In the genomic region with DNA sequence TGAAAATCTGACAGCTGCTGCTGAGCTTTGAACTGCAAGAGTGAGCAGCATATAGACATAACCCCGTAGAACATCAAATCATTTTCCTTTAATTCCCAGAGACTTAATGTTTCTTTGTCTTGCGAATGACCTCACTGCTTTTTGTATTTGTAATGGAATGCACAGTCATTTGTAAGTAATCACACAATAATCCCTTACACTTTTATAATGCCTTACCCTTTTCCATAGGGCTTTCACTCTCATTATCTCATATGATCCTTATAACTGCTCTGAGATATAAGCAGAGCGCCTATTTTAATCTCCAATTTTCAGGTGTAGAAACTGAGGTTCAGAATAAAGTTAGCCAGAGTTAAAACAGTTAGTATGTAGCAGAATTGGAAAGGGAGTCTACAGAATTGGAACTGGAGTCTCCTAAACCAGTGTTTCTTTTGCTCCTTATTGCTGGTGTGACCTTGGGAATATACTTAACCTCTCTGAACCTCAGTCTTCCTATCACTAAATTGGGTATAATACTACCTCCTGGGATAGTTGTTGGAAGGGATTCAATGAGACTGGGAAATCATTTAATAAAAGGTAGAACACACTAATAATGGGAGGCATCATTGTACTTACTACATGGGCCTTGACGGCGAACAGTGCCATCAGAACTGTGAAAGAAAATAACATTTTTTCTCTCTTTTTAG, we compare ENCODE assay signal across 14 cellular contexts. TPM values are rescaled to one million over a fixed set of nuclear protein-coding genes. Genes with fewer than 3 reads are reported as not detected.
DNase-seq lines count a peak whose midpoint lies in the region; ATAC-seq and TF ChIP-seq lines count a peak whose summit lies in the region.
"Had no signal": no experiment of that assay in that cellular context is flagged by ENCODE, and none has a peak within 500 bp of the region (broad histone marks: within the 10 kb centered on the region; RNA-seq: fewer than 3 reads in every experiment).

No MANE protein-coding gene starts in this region.

- DNase-seq in ELR (ENCODE audit: low read depth) (peak; percentile 69), foreskin fibroblast (peak; percentile 50 to 70), NCI-H2107 treated with DMSO at 0.1 percent for 48 hours (lab: John Stamatoyannopoulos, UW; ENCODE audit: unreplicated experiment) (no peak), 8988T (no peak)
- DNase-seq in effector CD4-positive, alpha-beta T cell: no peak
- DNase-seq in stimulated activated effector memory CD8-positive, alpha-beta T cell treated with anti-CD3 and anti-CD28 coated beads, Interleukin-12 subunit alpha, Interleukin-12 subunit beta, amount 100 ng/mL, for 72 hours (ENCODE audit: low spot score in 2 of 2): no peak
- DNase-seq: activated CD8-positive, alpha-beta memory T cell treated with anti-CD3 and anti-CD28 coated beads, Interleukin-2, amount 10 ng/mL, durations not matched to agents 7 days and 5 days; CD8-positive, alpha-beta memory T cell; ovary; stimulated activated CD4-positive, alpha-beta T cell treated with anti-CD3 and anti-CD28 coated beads, Interleukin-4, amount 100 ng/mL, for 4 hours had no signal

- no peak for TF ChIP-seq CTCF in foreskin fibroblast (IDR thresholded peaks at IDR 0.05; ENCODE audit: low read depth, low read length)

- peaks cover 16% of the 10 kb centered on the region for H3K36me3 ChIP-seq in skeletal muscle satellite cell (ENCODE audit: insufficient read depth, low read length)
- H3K36me3 ChIP-seq: ovary had no signal

- H3K9me3 Mint-ChIP-seq in stimulated activated effector memory CD8-positive, alpha-beta T cell treated with anti-CD3 and anti-CD28 coated beads, Interleukin-12 subunit alpha, Interleukin-12 subunit beta, amount 100 ng/mL, for 72 hours: no peaks in the 10 kb centered on the region
- H3K9me3 Mint-ChIP-seq: CD8-positive, alpha-beta memory T cell had no signal

- H3K4me2 ChIP-seq in skeletal muscle satellite cell (ENCODE audit: low read length): no peak overlapping the region

- H3K27ac Mint-ChIP-seq in stimulated activated effector memory CD8-positive, alpha-beta T cell treated with anti-CD3 and anti-CD28 coated beads, Interleukin-12 subunit alpha, Interleukin-12 subunit beta, amount 100 ng/mL, for 72 hours: no peak overlapping the region
- H3K27ac Mint-ChIP-seq: activated CD8-positive, alpha-beta memory T cell treated with anti-CD3 and anti-CD28 coated beads, Interleukin-2, amount 10 ng/mL, durations not matched to agents 7 days and 5 days; activated naive CD8-positive, alpha-beta T cell had no signal

- H3K36me3 Mint-ChIP-seq in stimulated activated effector memory CD8-positive, alpha-beta T cell treated with anti-CD3 and anti-CD28 coated beads, Interleukin-12 subunit alpha, Interleukin-12 subunit beta, amount 100 ng/mL, for 72 hours: peaks cover 2% of the 10 kb centered on the region

- H3K4me1 Mint-ChIP-seq in stimulated activated effector memory CD8-positive, alpha-beta T cell treated with anti-CD3 and anti-CD28 coated beads, Interleukin-12 subunit alpha, Interleukin-12 subunit beta, amount 100 ng/mL, for 72 hours: peaks cover 8% of the 10 kb centered on the region
- H3K4me1 Mint-ChIP-seq: activated CD8-positive, alpha-beta memory T cell treated with anti-CD3 and anti-CD28 coated beads, Interleukin-2, amount 10 ng/mL, durations not matched to agents 7 days and 5 days had no signal

- H3K4me3 ChIP-seq in foreskin fibroblast (ENCODE audit: low read depth in 1 of 2, low read length in 2 of 2) (no peak overlapping the region), skeletal muscle satellite cell (ENCODE audit: low read length) (no peak overlapping the region)
- H3K4me3 ChIP-seq: lung, ovary had no signal

- no peaks in the 10 kb centered on the region for H3K27me3 ChIP-seq in skeletal muscle satellite cell (ENCODE audit: control insufficient read depth, insufficient read depth, low read length)
- H3K27me3 ChIP-seq: ovary had no signal

- no peaks in the 10 kb centered on the region for H3K9me3 ChIP-seq in skeletal muscle satellite cell (replicated peaks; ENCODE audit: low read length)
- H3K9me3 ChIP-seq: ovary had no signal

- peak overlapping the region; percentile 58 for H3K9ac ChIP-seq in skeletal muscle satellite cell (ENCODE audit: low read depth, low read length)

- H3K4me3 Mint-ChIP-seq in stimulated activated effector memory CD8-positive, alpha-beta T cell treated with anti-CD3 and anti-CD28 coated beads, Interleukin-12 subunit alpha, Interleukin-12 subunit beta, amount 100 ng/mL, for 72 hours: no peak overlapping the region
- H3K4me3 Mint-ChIP-seq: activated CD8-positive, alpha-beta memory T cell treated with anti-CD3 and anti-CD28 coated beads, Interleukin-2, amount 10 ng/mL, durations not matched to agents 7 days and 5 days; activated naive CD8-positive, alpha-beta T cell; CD8-positive, alpha-beta memory T cell had no signal

- H3K4me1 ChIP-seq in skeletal muscle satellite cell (ENCODE audit: control insufficient read depth, insufficient read depth, low read length): peaks cover 20% of the 10 kb centered on the region

- peak; percentile 21 for ATAC-seq in SK-N-SH treated with all-trans-retinoic acid at 6 μM for 48 hours
- ATAC-seq in stimulated activated effector memory CD8-positive, alpha-beta T cell treated with anti-CD3 and anti-CD28 coated beads, Interleukin-12 subunit alpha, Interleukin-12 subunit beta, amount 100 ng/mL, for 72 hours: no peak
- ATAC-seq: activated CD8-positive, alpha-beta memory T cell treated with anti-CD3 and anti-CD28 coated beads, Interleukin-2, amount 10 ng/mL, durations not matched to agents 7 days and 5 days had no signal

TF ChIP-seq in SK-N-SH treated with all-trans-retinoic acid at 6 μM for 48 hours, 23 proteins besides CTCF, POLR2A, EP300 and RAD21:
- TF ChIP-seq ZNF70 (CRISPR knock-in tag; IDR thresholded peaks at IDR 0.05): no peak
- no peak for TF ChIP-seq ARNTL (CRISPR knock-in tag; IDR thresholded peaks at IDR 0.05; ENCODE audit: borderline replicate concordance, low read depth)

RNA-seq across cellular contexts. Expression of a gene that starts 54.9 kb away (rescaled TPM):
- 33.5 and 46.1 TPM in 2 replicates for total RNA-seq in skeletal muscle satellite cell (2012; rRNA removed)

Comparison
In these comparisons a context has a peak if more than half of its experiments do, and no peak if none do; other contexts are left out.
1. DNase-seq: peak in ELR (single experiment) and foreskin fibroblast (2 of 2); none in NCI-H2107 treated with DMSO at 0.1 percent for 48 hours (single experiment), 8988T (single experiment), effector CD4-positive, alpha-beta T cell (single experiment) and stimulated activated effector memory CD8-positive, alpha-beta T cell treated with anti-CD3 and anti-CD28 coated beads, Interleukin-12 subunit alpha, Interleukin-12 subunit beta, amount 100 ng/mL, for 72 hours (0 of 2).